10 cellular contexts compared by ENCODE assay signal in the genomic region with DNA sequence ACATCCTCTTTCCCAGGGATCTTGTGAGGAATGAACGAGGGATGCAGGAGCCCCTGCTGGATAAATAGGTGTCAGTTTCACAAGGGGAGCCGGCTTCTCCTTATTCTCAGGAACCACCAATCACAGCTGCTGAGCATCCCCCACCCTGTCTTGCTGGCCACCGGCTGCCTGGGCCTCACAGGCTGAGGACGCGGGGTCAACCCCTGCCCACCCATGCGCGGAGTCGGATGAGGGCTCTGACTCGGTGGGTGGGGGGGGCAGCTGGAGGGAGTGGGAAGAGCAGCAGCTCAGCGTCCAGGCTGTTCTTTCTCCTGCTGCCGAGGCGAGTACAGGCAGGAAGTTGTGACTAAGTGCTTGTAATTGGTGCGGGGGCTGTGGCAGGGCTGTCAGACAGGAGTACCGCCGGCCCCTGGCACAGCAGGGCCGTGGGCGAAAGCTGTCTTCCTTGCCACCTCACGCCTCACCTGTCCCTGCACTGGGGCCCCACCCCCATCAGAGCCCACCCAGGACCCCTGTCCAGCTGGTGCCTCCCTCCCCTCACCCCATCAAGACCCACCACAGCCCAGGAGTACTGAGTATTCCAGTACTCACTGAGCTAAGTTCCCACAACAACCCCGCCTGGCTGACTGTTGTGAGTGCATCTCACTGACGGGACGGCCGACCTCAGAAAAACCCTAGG. TPM values are rescaled to one million over a fixed set of nuclear protein-coding genes. Genes with fewer than 3 reads are reported as not detected.
DNase-seq lines count a peak whose midpoint lies in the region; ATAC-seq and TF ChIP-seq lines count a peak whose summit lies in the region.
"Had no signal": no experiment of that assay in that cellular context is flagged by ENCODE, and none has a peak within 500 bp of the region (broad histone marks: within the 10 kb centered on the region; RNA-seq: fewer than 3 reads in every experiment).

No MANE protein-coding gene starts in this region.

- no peaks in the 10 kb centered on the region for H3K36me3 ChIP-seq in OCI-LY7 (ENCODE audit: insufficient read depth, low read length)
- H3K36me3 ChIP-seq: ascending aorta had no signal

- H2AFZ ChIP-seq in OCI-LY7 (ENCODE audit: low read length) = no peak overlapping the region

- no peaks in the 10 kb centered on the region for H3K9me3 ChIP-seq in OCI-LY7 (ENCODE audit: low read length)
- H3K9me3 ChIP-seq: ascending aorta had no signal

- no TSS peak for BruUV-seq in OCI-LY7 (replicated peaks; lab: Mats Ljungman, UMichigan)

- no peaks in the 10 kb centered on the region for H3K9me2 ChIP-seq in OCI-LY7 (ENCODE audit: insufficient read depth, low read length)

- DNase-seq in NCI-H1092 (lab: John Stamatoyannopoulos, UW) (peak; percentile 23), NCI-H1092 treated with DMSO at 0.1 percent for 48 hours (lab: John Stamatoyannopoulos, UW) (no peak), OCI-LY7 (ENCODE audit: low spot score) (peak; percentile 12), fibroblast of the conjunctiva (ENCODE audit: low read depth) (peak; percentile 27), smooth muscle cell of the brain vasculature (ENCODE audit: low read depth, low spot score) (peak; percentile 65), NCI-H2081 treated with DMSO at 0.1 percent for 48 hours (lab: John Stamatoyannopoulos, UW) (no peak)
- peak; percentile 76 to 81 for DNase-seq in activated T-cell treated with anti-CD3 and anti-CD28 coated beads, Interleukin-2, amount 50 U/mL, for 48 hours

- no peak for TF ChIP-seq CTCF in OCI-LY7 (conservative IDR thresholded peaks at IDR 0.05; ENCODE audit: low read length)

- no peaks in the 10 kb centered on the region for H3K79me2 ChIP-seq in OCI-LY7 (ENCODE audit: insufficient read depth, low read depth, low read length)

- ATAC-seq in GM19328 (IDR thresholded peaks at IDR 0.05; ENCODE audit: unreplicated experiment) = no peak

- H3K4me1 ChIP-seq in OCI-LY7 (ENCODE audit: insufficient read depth, low read length, poor library complexity, severe bottlenecking) = no peaks in the 10 kb centered on the region
- H3K4me1 ChIP-seq: ascending aorta had no signal

- POLR2A ChIA-PET in OCI-LY7 (lab: Charles Lee) = no interaction called here

- H3K27ac ChIP-seq in OCI-LY7 (ENCODE audit: low read depth, low read length, poor library complexity, severe bottlenecking) = no peak overlapping the region
- H3K27ac ChIP-seq: ascending aorta, C4-2B had no signal

- H4K20me1 ChIP-seq in OCI-LY7 (ENCODE audit: insufficient read depth, low read length) = no peaks in the 10 kb centered on the region

- no peak overlapping the region for H3K4me3 ChIP-seq in OCI-LY7 (ENCODE audit: low read depth, low read length, poor library complexity, severe bottlenecking)
- H3K4me3 ChIP-seq: ascending aorta had no signal

- CTCF ChIA-PET in OCI-LY7 (lab: Charles Lee; ENCODE audit: unreplicated experiment) = interaction anchor here (0.6 kb wide), 1 partner anchor 97 kb away, joined by 3 read pairs; no protein-coding TSS in a partner anchor

- no peak overlapping the region for H3K4me2 ChIP-seq in OCI-LY7 (ENCODE audit: low read length)

- intact Hi-C loops in OCI-LY7 (cut with micrococcal nuclease; ENCODE audit: unreplicated experiment) = no loop called here

RNA-seq across cellular contexts. Expression of a gene that starts 11.0 kb away (rescaled TPM):
- total RNA-seq in OCI-LY7 (2014; rRNA removed; shearing (Covaris generic)) = not detected in 2 replicates
- not detected in 2 replicates for total RNA-seq in OCI-LY7 (2022)
- total RNA-seq: ascending aorta had no signal

RNA-seq across cellular contexts. Expression of a gene that starts 26.9 kb away (rescaled TPM):
- 0.33 TPM in 1 of 2 replicates, not detected in the other for total RNA-seq in OCI-LY7 (2014; rRNA removed; shearing (Covaris generic))
- 0.83 TPM in 1 of 2 replicates, not detected in the other for total RNA-seq in OCI-LY7 (2022)
- total RNA-seq: ascending aorta had no signal

RNA-seq across cellular contexts. Expression of a gene that starts 41.9 kb away (rescaled TPM):
- total RNA-seq in OCI-LY7 (2014; rRNA removed; shearing (Covaris generic)) = 7,440 and 9,791 TPM in 2 replicates
- total RNA-seq in OCI-LY7 (2022) = 2,903 and 2,928 TPM in 2 replicates

RNA-seq across cellular contexts. Expression of a gene that starts 55.1 kb away (rescaled TPM):
- 53.1 and 57.5 TPM in 2 replicates for total RNA-seq in OCI-LY7 (2014; rRNA removed; shearing (Covaris generic))
- 67.2 and 76.2 TPM in 2 replicates for total RNA-seq in OCI-LY7 (2022)

RNA-seq across cellular contexts. Expression of a gene that starts 55.2 kb away (rescaled TPM):
- 8.6 and 9.4 TPM in 2 replicates for total RNA-seq in OCI-LY7 (2014; rRNA removed; shearing (Covaris generic))
- 17.3 and 18.2 TPM in 2 replicates for total RNA-seq in OCI-LY7 (2022)

Comparison
In these comparisons a context has a peak if more than half of its experiments do, and no peak if none do; other contexts are left out.
1. DNase-seq: peak in NCI-H1092 (single experiment), OCI-LY7 (single experiment), activated T-cell treated with anti-CD3 and anti-CD28 coated beads, Interleukin-2, amount 50 U/mL, for 48 hours (2 of 2), fibroblast of the conjunctiva (single experiment) and smooth muscle cell of the brain vasculature (single experiment); none in NCI-H1092 treated with DMSO at 0.1 percent for 48 hours (single experiment) and NCI-H2081 treated with DMSO at 0.1 percent for 48 hours (single experiment).